ENCODE assay signal across 28 cellular contexts in genomic region chr1:21653744-21654100, GRCh38. TPM values are rescaled to one million over a fixed set of nuclear protein-coding genes. Genes with fewer than 3 reads are reported as not detected.
A peak's percentile ranks its signal among the peaks of the same experiment; 100 is the strongest.
DNase-seq lines count a peak whose midpoint lies in the region; TF ChIP-seq lines count a peak whose summit lies in the region.
"Had no signal": no experiment of that assay in that cellular context is flagged by ENCODE, and none has a peak within 500 bp of the region (broad histone marks: within the 10 kb centered on the region; RNA-seq: fewer than 3 reads in every experiment).

No MANE protein-coding gene starts in this region.

- no peak overlapping the region for H3K9ac ChIP-seq in neuronal stem cell (ENCODE audit: low read depth, low read length, poor library complexity)

- no peak overlapping the region for H3K18ac ChIP-seq in neuronal stem cell (ENCODE audit: low read length)

- H3K4me3 ChIP-seq in osteoblast (ENCODE audit: insufficient read depth, low read length) (no peak overlapping the region), neuronal stem cell (ENCODE audit: low read length in 2 of 2) (no peak overlapping the region)
- H3K4me3 ChIP-seq: adrenal gland, esophagus squamous epithelium, gastrocnemius medialis, K562, Peyer's patch, prostate gland, tibial artery had no signal

- no peak overlapping the region for H3K4ac ChIP-seq in neuronal stem cell (ENCODE audit: low read length)

- H4K20me1 ChIP-seq in osteoblast (ENCODE audit: insufficient read depth, low read length): peaks cover 3% of the 10 kb centered on the region

- no peak overlapping the region for H3K23ac ChIP-seq in neuronal stem cell (ENCODE audit: low read depth, low read length, poor library complexity)

- no CpG with 5 or more reads among the region's 6 CpGs for WGBS in neuronal stem cell (ENCODE audit: extremely low coverage in 2 of 2, insufficient read length in 2 of 2, insufficient replicate concordance in 1 of 2), 2 donors

- H3K27ac ChIP-seq in 22Rv1: peak overlapping the region; percentile 58
- H3K27ac ChIP-seq in VCaP: peak overlapping the region; percentile 78
- H3K27ac ChIP-seq in osteoblast (ENCODE audit: low read depth, low read length): no peak overlapping the region
- H3K27ac ChIP-seq in neuronal stem cell (replicated peaks; ENCODE audit: low read length): no peak overlapping the region
- H3K27ac ChIP-seq: adrenal gland, esophagus squamous epithelium, gastrocnemius medialis, Peyer's patch, prostate gland, tibial artery had no signal

- H3K36me3 ChIP-seq in osteoblast (ENCODE audit: insufficient read depth, low read length) (no peaks in the 10 kb centered on the region), neuronal stem cell (replicated peaks in 1 of 2; ENCODE audit: control insufficient read depth in 2 of 2, insufficient read depth in 2 of 2, low read length in 2 of 2) (no peaks in the 10 kb centered on the region)
- H3K36me3 ChIP-seq: adrenal gland, BE2C, esophagus squamous epithelium, gastrocnemius medialis, Peyer's patch, prostate gland, tibial artery had no signal

- H3K4me2 ChIP-seq in osteoblast (ENCODE audit: insufficient read depth, low read length): no peak overlapping the region
- H3K4me2 ChIP-seq in neuronal stem cell (ENCODE audit: insufficient read depth, low read length, poor library complexity, severe bottlenecking): no peak overlapping the region

- H3K4me1 ChIP-seq in osteoblast (ENCODE audit: insufficient read depth, low read length): no peaks in the 10 kb centered on the region
- H3K4me1 ChIP-seq in neuronal stem cell (ENCODE audit: control insufficient read depth in 2 of 2, insufficient read depth in 1 of 2, low read depth in 1 of 2, low read length in 2 of 2): peaks cover 14 to 16% of the 10 kb centered on the region in 2 donors
- H3K4me1 ChIP-seq: BE2C, gastrocnemius medialis had no signal

- peaks cover 25% of the 10 kb centered on the region for H3K27me3 ChIP-seq in osteoblast (ENCODE audit: insufficient read depth, low read length)
- peaks cover 0 to 58% (median 12%) of the 10 kb centered on the region in 3 experiments for H3K27me3 ChIP-seq in neuronal stem cell (ENCODE audit: control insufficient read depth in 3 of 3, insufficient read depth in 3 of 3, low read depth in 1 of 3, low read length in 3 of 3)
- H3K27me3 ChIP-seq: adrenal gland, BE2C, Peyer's patch had no signal

- no peak overlapping the region for H4K91ac ChIP-seq in neuronal stem cell (ENCODE audit: low read depth, low read length, poor library complexity)

- no peaks in the 10 kb centered on the region for H3K79me2 ChIP-seq in osteoblast (ENCODE audit: insufficient read depth, low read length)

- no peak overlapping the region for H2BK12ac ChIP-seq in neuronal stem cell (ENCODE audit: low read length)

- DNase-seq in head of caudate nucleus: peak; percentile 81 to 96 (median 91)
- DNase-seq in osteoblast (ENCODE audit: insufficient read length, low spot score, missing footprints): peak; percentile 65
- DNase-seq in neuronal stem cell (ENCODE audit: low spot score): no peak
- DNase-seq in NCI-H2107 treated with DMSO at 0.1 percent for 48 hours (lab: John Stamatoyannopoulos, UW; ENCODE audit: unreplicated experiment): no peak
- no peak for DNase-seq in GM20000 (ENCODE audit: low spot score)
- DNase-seq in HT-29 (ENCODE audit: low spot score): no peak
- DNase-seq: activated CD4-positive, alpha-beta T cell treated with anti-CD3 and anti-CD28 coated beads, Interleukin-2, amount 50 U/mL, for 1 hour; activated naive CD4-positive, alpha-beta T cell treated with anti-CD3 and anti-CD28 coated beads for 36 hours; adrenal gland; BE2C; cortex of kidney; endodermal cell; esophagus squamous epithelium; gastrocnemius medialis; NCI-H1417; NCI-H2029 treated with DMSO at 0.1 percent for 48 hours; NCI-H2227 treated with DMSO at 0.1 percent for 48 hours; nephron progenitor cell; Peyer's patch; SIG-M5; stimulated activated naive CD4-positive, alpha-beta T cell treated with Interleukin-2 at 50 U/mL for 16 hours; T1000; tibial artery had no signal

- no peak overlapping the region for H2BK15ac ChIP-seq in neuronal stem cell (ENCODE audit: low read length)

- H2BK120ac ChIP-seq in neuronal stem cell (ENCODE audit: low read depth, low read length): no peak overlapping the region

- H2AFZ ChIP-seq in osteoblast (ENCODE audit: low read length): no peak overlapping the region
- no peak overlapping the region for H2AFZ ChIP-seq in neuronal stem cell (ENCODE audit: low read length)

- intact Hi-C loops in head of caudate nucleus (cut with DNase I): loop anchor here (10.0 kb wide), 2 partner anchors 309 to 399 kb away; no protein-coding TSS in a partner anchor

- TF ChIP-seq CTCF in 22Rv1 (IDR thresholded peaks at IDR 0.05) (no peak), VCaP (conservative IDR thresholded peaks at IDR 0.05) (no peak), osteoblast (IDR thresholded peaks at IDR 0.05; ENCODE audit: extremely low read depth, low read depth, low read length) (no peak), GM20000 (IDR thresholded peaks at IDR 0.05; ENCODE audit: extremely low read depth, missing control alignments) (no peak)

- no peak overlapping the region for H2AK5ac ChIP-seq in neuronal stem cell (ENCODE audit: low read depth, low read length)

- H3K14ac ChIP-seq in neuronal stem cell (ENCODE audit: low read length): no peak overlapping the region

- H2BK5ac ChIP-seq in neuronal stem cell (ENCODE audit: low read length): no peak overlapping the region

- H3K79me1 ChIP-seq in neuronal stem cell (ENCODE audit: low read depth, low read length): peaks cover 2% of the 10 kb centered on the region

- H3K9me3 ChIP-seq in osteoblast (ENCODE audit: low read depth, low read length): no peaks in the 10 kb centered on the region
- no peaks in the 10 kb centered on the region for H3K9me3 ChIP-seq in neuronal stem cell (replicated peaks in 1 of 2; ENCODE audit: control insufficient read depth in 2 of 2, insufficient read depth in 1 of 2, low read depth in 1 of 2, low read length in 2 of 2)
- H3K9me3 ChIP-seq: adrenal gland, BE2C, esophagus squamous epithelium, gastrocnemius medialis, Peyer's patch, prostate gland, tibial artery had no signal

- H4K8ac ChIP-seq in neuronal stem cell (ENCODE audit: low read depth, low read length): no peak overlapping the region

RNA-seq across cellular contexts. Expression of gene RAP1GAP, which starts 15.4 kb away (rescaled TPM):
- under 0.01 and 0.29 TPM in 2 replicates for total RNA-seq in osteoblast
- 3.2 TPM for polyA plus RNA-seq in neuronal stem cell (2013, experiment 1 of 2)
- 3.1 TPM for polyA plus RNA-seq in neuronal stem cell (2013, experiment 2 of 2)
- total RNA-seq in HT-29 (2014; rRNA removed; shearing (Covaris generic)): 56.9 and 69.0 TPM in 2 replicates
- total RNA-seq: MCF 10A had no signal

Comparison
In these comparisons a context has a peak if more than half of its experiments do, and no peak if none do; other contexts are left out.
1. H3K27ac ChIP-seq: peak in 22Rv1 (single experiment) and VCaP (single experiment); none in osteoblast (single experiment) and neuronal stem cell (single experiment).
2. DNase-seq: peak in head of caudate nucleus (42 of 42) and osteoblast (single experiment); none in neuronal stem cell (single experiment), NCI-H2107 treated with DMSO at 0.1 percent for 48 hours (single experiment), GM20000 (single experiment) and HT-29 (single experiment).
3. RNA of gene RAP1GAP, which starts 15.4 kb away (total RNA-seq): 56.9 to 69.0 TPM in HT-29; under 0.01 to 0.29 TPM in osteoblast; every median in the first group is over 10 times any median in the second.